8 cellular contexts compared by ENCODE assay signal in genomic region chr21:33478182-33478581, GRCh38. TPM values are rescaled to one million over a fixed set of nuclear protein-coding genes. Genes with fewer than 3 reads are reported as not detected.
DNase-seq lines count a peak whose midpoint lies in the region; ATAC-seq, FAIRE-seq and TF ChIP-seq lines count a peak whose summit lies in the region.

No MANE protein-coding gene starts in this region.

- H2BK5ac ChIP-seq in mesendoderm (ENCODE audit: low read length), result no peak overlapping the region

- no peak overlapping the region for H2BK120ac ChIP-seq in mesendoderm (ENCODE audit: low read depth, low read length)

- H3K27me3 ChIP-seq in heart left ventricle, result no peaks in the 10 kb centered on the region
- H3K27me3 ChIP-seq in GM12878 (replicated peaks in 1 of 2; ENCODE audit: control insufficient read depth in 2 of 2, insufficient read depth in 2 of 2, low read length in 1 of 2), result no peaks in the 10 kb centered on the region
- no peaks in the 10 kb centered on the region for H3K27me3 ChIP-seq in mesendoderm (ENCODE audit: insufficient read depth, low read length, poor library complexity)
- no peaks in the 10 kb centered on the region for H3K27me3 ChIP-seq in upper lobe of right lung

- peak overlapping the region; percentile 61 to 98 (median 90) for H3K4me3 ChIP-seq in heart left ventricle
- peak overlapping the region; percentile 93 for H3K4me3 ChIP-seq in GM12878
- H3K4me3 ChIP-seq in mesendoderm (ENCODE audit: low read length), result no peak overlapping the region
- H3K4me3 ChIP-seq in upper lobe of right lung, result peak overlapping the region; percentile 93

- no peak for FAIRE-seq in GM12878 (lab: Jason Lieb, UNC)

- ATAC-seq in heart left ventricle (no peak), Right ventricle myocardium superior (ENCODE audit: poor library complexity) (no peak), GM12878 (no peak), upper lobe of right lung (no peak), GM21381 (IDR thresholded peaks at IDR 0.05; ENCODE audit: unreplicated experiment) (no peak)

- no peak overlapping the region; the same call in 1 of the 2 replicates for H2AFZ ChIP-seq in GM12878 (ENCODE audit: control insufficient read depth, low read depth, low read length)

- SMC1A ChIA-PET in GM12878 (lab: Charles Lee; ENCODE audit: uncharacterized antibody, unreplicated experiment), result no interaction called here

- H3K79me1 ChIP-seq in mesendoderm (ENCODE audit: low read length), result no peaks in the 10 kb centered on the region

- H4K8ac ChIP-seq in mesendoderm (ENCODE audit: low read depth, low read length), result no peak overlapping the region

- H3K9me3 ChIP-seq in heart left ventricle (no peaks in the 10 kb centered on the region), GM12878 (replicated peaks; ENCODE audit: control insufficient read depth, insufficient read depth, low read length) (peaks cover 5% of the 10 kb centered on the region; the same call in 2 of the 3 replicates), upper lobe of right lung (no peaks in the 10 kb centered on the region)

- no peak overlapping the region for H2AK5ac ChIP-seq in mesendoderm (ENCODE audit: low read length)

- no peak for TF ChIP-seq RAD21 in GM12878 (IDR thresholded peaks at IDR 0.05; ENCODE audit: insufficient read depth, low read depth, low read length)

- TF ChIP-seq POLR2A in heart left ventricle (IDR thresholded peaks at IDR 0.05) (no peak), GM12878 (IDR thresholded peaks at IDR 0.05; ENCODE audit: low read depth, low read length) (no peak)

- peaks cover 18% of the 10 kb centered on the region for H3K79me2 ChIP-seq in GM12878 (ENCODE audit: control insufficient read depth, insufficient read depth, low read length)
- no peaks in the 10 kb centered on the region for H3K79me2 ChIP-seq in mesendoderm (ENCODE audit: control insufficient read depth, insufficient read depth, low read length)

- TF ChIP-seq EP300 in GM12878 (IDR thresholded peaks at IDR 0.05; ENCODE audit: borderline replicate concordance in 1 of 2, control insufficient read depth in 1 of 2, low read depth in 2 of 2, low read length in 2 of 2), result no peak

- no peak overlapping the region for H2BK15ac ChIP-seq in mesendoderm (replicated peaks; ENCODE audit: low read depth)

- BruUV-seq in GM12878 (replicated peaks; lab: Mats Ljungman, UMichigan), result no TSS peak

- no peaks in the 10 kb centered on the region for H4K20me1 ChIP-seq in GM12878 (ENCODE audit: control insufficient read depth, insufficient read depth)

- H3K23ac ChIP-seq in mesendoderm (ENCODE audit: low read length), result no peak overlapping the region

- intact Hi-C loops in heart left ventricle (cut with DNase I), result loop anchor here in 2 of 10 donors (2.0 to 5.0 kb wide), 2 partner anchors 64 to 65 kb away; partner anchors contain the start of genes GART (in 2 of the 2) and SON (in 2 of the 2)
- intact Hi-C loops in Right ventricle myocardium superior (cut with DNase I), result no loop called here
- intact Hi-C loops in GM12878 (cut with micrococcal nuclease; ENCODE audit: unreplicated experiment), result no loop called here
- intact Hi-C loops in upper lobe of right lung (cut with DNase I), result no loop called here

- TF ChIP-seq CTCF in heart left ventricle (IDR thresholded peaks at IDR 0.05), result no peak
- no peak for TF ChIP-seq CTCF in GM12878 (IDR thresholded peaks at IDR 0.05 in 2 of 3, conservative IDR thresholded peaks at IDR 0.05 in 1 of 3; ENCODE audit: control insufficient read depth in 2 of 3, extremely low read depth in 1 of 3, insufficient read depth in 1 of 3, low read depth in 3 of 3, low read length in 3 of 3)
- no peak for TF ChIP-seq CTCF in upper lobe of right lung (IDR thresholded peaks at IDR 0.05)

- H3K9ac ChIP-seq in GM12878 (ENCODE audit: control insufficient read depth, insufficient read depth, low read length) (peak overlapping the region; percentile 90), mesendoderm (ENCODE audit: low read length) (peak overlapping the region; percentile 86)

- peaks cover 0 to 26% (median 12%) of the 10 kb centered on the region in 12 donors for H3K4me1 ChIP-seq in heart left ventricle
- peaks cover 3% of the 10 kb centered on the region; the same call in 1 of the 2 replicates for H3K4me1 ChIP-seq in GM12878 (ENCODE audit: control insufficient read depth, insufficient read depth, low read length)
- no peaks in the 10 kb centered on the region for H3K4me1 ChIP-seq in mesendoderm (ENCODE audit: control insufficient read depth, low read depth, low read length)
- peaks cover 18% of the 10 kb centered on the region for H3K4me1 ChIP-seq in upper lobe of right lung

- RAD21 ChIA-PET in GM12878 (lab: Charles Lee; ENCODE audit: unreplicated experiment), result no interaction called here

- 67 to 72% (median 71%) methylated on average over 9 of the region's 9 CpGs for WGBS in heart left ventricle, 4 donors
- 45% methylated on average over 9 of the region's 9 CpGs for WGBS in GM12878 (ENCODE audit: insufficient coverage, insufficient replicate concordance, low lambda C conversion rate, missing lambda C conversion rate)
- no CpG with 5 or more reads among the region's 9 CpGs for WGBS in mesendoderm (ENCODE audit: extremely low coverage, insufficient coverage, low lambda C conversion rate)

- H3K4me2 ChIP-seq in GM12878 (ENCODE audit: control insufficient read depth, insufficient read depth) (peak overlapping the region; percentile 70), mesendoderm (ENCODE audit: low read length) (peak overlapping the region; percentile 87)

- no peak overlapping the region for H3K4ac ChIP-seq in mesendoderm (ENCODE audit: low read depth, low read length)

- POLR2A ChIA-PET in GM12878 (lab: Charles Lee), result no interaction called here

- no peak overlapping the region for H4K5ac ChIP-seq in mesendoderm (ENCODE audit: low read length)

- DNase-seq in heart left ventricle, result no peak
- no peak for DNase-seq in Right ventricle myocardium superior
- no peak for DNase-seq in GM12878 (ENCODE audit: low read depth, low spot score)
- DNase-seq in mesendoderm, result peak; percentile 0
- no peak for DNase-seq in upper lobe of right lung
- DNase-seq in EL, result no peak
- DNase-seq in HK-2 (ENCODE audit: unreplicated experiment), result no peak

- no peak overlapping the region for H3K18ac ChIP-seq in mesendoderm (ENCODE audit: low read length)

- CTCF ChIA-PET in GM12878 (lab: Yijun Ruan, JAX), result interaction anchor here (1.6 kb wide), 1 partner anchor 64 kb away, joined by 9 read pairs; the partner anchor contains the start of genes GART and SON

- no peak overlapping the region for H3K56ac ChIP-seq in mesendoderm (ENCODE audit: low read length)

- in situ Hi-C loops in GM12878 (cut with MboI), result no loop called here

- H3K27ac ChIP-seq in heart left ventricle (peak overlapping the region in 7 of 12 donors; percentile 96 to 99 (median 98)), GM12878 (ENCODE audit: control insufficient read depth, insufficient read depth) (0 out of 2 replicates have a peak overlapping the region, but pooled peaks have one; percentile 79), mesendoderm (ENCODE audit: low read depth, low read length) (no peak overlapping the region), upper lobe of right lung (peak overlapping the region; percentile 99)

- H3K36me3 ChIP-seq in heart left ventricle, result no peaks in the 10 kb centered on the region
- no peaks in the 10 kb centered on the region; a peak in 1 of 4 replicates for H3K36me3 ChIP-seq in GM12878 (ENCODE audit: control insufficient read depth in 2 of 2, insufficient read depth in 2 of 2, low read length in 1 of 2)
- no peaks in the 10 kb centered on the region for H3K36me3 ChIP-seq in mesendoderm (ENCODE audit: control insufficient read depth, insufficient read depth, low read length)
- no peaks in the 10 kb centered on the region for H3K36me3 ChIP-seq in upper lobe of right lung

RNA-seq across cellular contexts. Expression of gene TMEM50B, which starts 1.6 kb away (rescaled TPM):
- total RNA-seq in heart left ventricle, result 10 to 100 TPM; 23.5 to 44.2 (median 31.2) TPM
- polyA plus RNA-seq in heart left ventricle, result 10 to 100 TPM; 26.5 to 47.4 TPM
- total RNA-seq in Right ventricle myocardium superior, result 33.9 TPM
- 53.5 and 61.4 TPM in 2 replicates for total RNA-seq in GM12878 (2013; cell fraction: nucleolus; rRNA removed)
- total RNA-seq in GM12878 (2014; rRNA removed), result 15.1 and 17.6 TPM in 2 replicates
- 13.2 and 13.3 TPM in 2 replicates for total RNA-seq in GM12878 (2014; rRNA removed; fragmentation: Illumina TruSeq; extraction: Trizol)
- 10.4 and 12.1 TPM in 2 replicates for total RNA-seq in GM12878 (2021)
- polyA plus RNA-seq in GM12878 (2011; ENCODE audit: low read depth), result 13.5 TPM
- polyA plus RNA-seq in GM12878 (2011; rRNA removed), result 26.0 and 32.9 TPM in 2 replicates
- 13.5 and 16.9 TPM in 2 replicates for polyA plus RNA-seq in GM12878 (2011; cell fraction: cytosol; rRNA removed)
- 29.8 and 32.0 TPM in 2 replicates for polyA plus RNA-seq in GM12878 (2011; cell fraction: nucleus; rRNA removed)
- polyA plus RNA-seq in GM12878 (2012), result 12.8 and 15.4 TPM in 2 replicates
- 13.8 and 20.7 TPM in 2 replicates for polyA plus RNA-seq in GM12878 (2014; fragmentation: Illumina TruSeq; extraction: Trizol)
- 10 to 100 TPM; 15.9 to 23.8 TPM for polyA plus RNA-seq in GM12878 (2014; fragmentation: Nextera tagmentation; extraction: Ambion mirVana)
- polyA plus RNA-seq in GM12878 (2014; rRNA removed), result 17.6 and 20.5 TPM in 2 replicates
- 10 to 100 TPM; 41.6 to 42.1 TPM for polyA plus RNA-seq in GM12878 (2016; fragmentation: Nextera tagmentation; extraction: Ambion mirVana)
- 5.9 and 8.0 TPM in 2 replicates for polyA minus RNA-seq in GM12878 (2011; rRNA and poly(A)+ RNA removed)
- 3.1 and 4.1 TPM in 2 replicates for polyA minus RNA-seq in GM12878 (2011; cell fraction: cytosol; rRNA and poly(A)+ RNA removed)
- 4.2 and 7.0 TPM in 2 replicates for polyA minus RNA-seq in GM12878 (2011; cell fraction: nucleus; rRNA and poly(A)+ RNA removed)
- 9.0 TPM for polyA plus RNA-seq in mesendoderm (2013, experiment 1 of 2)
- polyA plus RNA-seq in mesendoderm (2013, experiment 2 of 2), result 9.4 TPM
- total RNA-seq in upper lobe of right lung, result 73.2 TPM

RNA-seq across cellular contexts. Expression of gene DNAJC28, which starts 13.3 kb away (rescaled TPM):
- total RNA-seq in heart left ventricle, result 10 to 100 TPM in 1 of 9 donors, 1 to 10 TPM in 8; 2.5 to 10.3 (median 6.6) TPM
- 1 to 10 TPM; 3.1 to 5.8 TPM for polyA plus RNA-seq in heart left ventricle
- total RNA-seq in Right ventricle myocardium superior, result 5.7 TPM
- total RNA-seq in GM12878 (2013; cell fraction: nucleolus; rRNA removed), result 1.4 and 1.6 TPM in 2 replicates
- total RNA-seq in GM12878 (2014; rRNA removed), result 0.45 and 0.49 TPM in 2 replicates
- total RNA-seq in GM12878 (2014; rRNA removed; fragmentation: Illumina TruSeq; extraction: Trizol), result 0.63 and 0.74 TPM in 2 replicates
- total RNA-seq in GM12878 (2021), result 0.26 and 0.58 TPM in 2 replicates
- polyA plus RNA-seq in GM12878 (2011; ENCODE audit: low read depth), result 0.41 TPM
- 0.34 and 0.88 TPM in 2 replicates for polyA plus RNA-seq in GM12878 (2011; rRNA removed)
- 0.06 and 0.12 TPM in 2 replicates for polyA plus RNA-seq in GM12878 (2011; cell fraction: cytosol; rRNA removed)
- polyA plus RNA-seq in GM12878 (2011; cell fraction: nucleus; rRNA removed), result 0.12 and 0.18 TPM in 2 replicates
- polyA plus RNA-seq in GM12878 (2012), result 0.58 and 0.63 TPM in 2 replicates
- polyA plus RNA-seq in GM12878 (2014; fragmentation: Illumina TruSeq; extraction: Trizol), result 0.32 and 0.54 TPM in 2 replicates
- polyA plus RNA-seq in GM12878 (2014; fragmentation: Nextera tagmentation; extraction: Ambion mirVana), result under 1 TPM; 0.53 to 0.77 TPM
- polyA plus RNA-seq in GM12878 (2014; rRNA removed), result 0.46 and 0.59 TPM in 2 replicates
- polyA plus RNA-seq in GM12878 (2016; fragmentation: Nextera tagmentation; extraction: Ambion mirVana), result under 1 TPM; 0.29 to 0.55 TPM
- polyA minus RNA-seq in GM12878 (2011; rRNA and poly(A)+ RNA removed), result 0.21 and 0.29 TPM in 2 replicates
- not detected in 2 replicates for polyA minus RNA-seq in GM12878 (2011; cell fraction: cytosol; rRNA and poly(A)+ RNA removed)
- 0.57 and 0.73 TPM in 2 replicates for polyA minus RNA-seq in GM12878 (2011; cell fraction: nucleus; rRNA and poly(A)+ RNA removed)
- 1.8 TPM for polyA plus RNA-seq in mesendoderm (2013, experiment 1 of 2)
- 1.5 TPM for polyA plus RNA-seq in mesendoderm (2013, experiment 2 of 2)
- 2.3 TPM for total RNA-seq in upper lobe of right lung
